Comparison of ENCODE assay signal across 10 cellular contexts in the genomic region with DNA sequence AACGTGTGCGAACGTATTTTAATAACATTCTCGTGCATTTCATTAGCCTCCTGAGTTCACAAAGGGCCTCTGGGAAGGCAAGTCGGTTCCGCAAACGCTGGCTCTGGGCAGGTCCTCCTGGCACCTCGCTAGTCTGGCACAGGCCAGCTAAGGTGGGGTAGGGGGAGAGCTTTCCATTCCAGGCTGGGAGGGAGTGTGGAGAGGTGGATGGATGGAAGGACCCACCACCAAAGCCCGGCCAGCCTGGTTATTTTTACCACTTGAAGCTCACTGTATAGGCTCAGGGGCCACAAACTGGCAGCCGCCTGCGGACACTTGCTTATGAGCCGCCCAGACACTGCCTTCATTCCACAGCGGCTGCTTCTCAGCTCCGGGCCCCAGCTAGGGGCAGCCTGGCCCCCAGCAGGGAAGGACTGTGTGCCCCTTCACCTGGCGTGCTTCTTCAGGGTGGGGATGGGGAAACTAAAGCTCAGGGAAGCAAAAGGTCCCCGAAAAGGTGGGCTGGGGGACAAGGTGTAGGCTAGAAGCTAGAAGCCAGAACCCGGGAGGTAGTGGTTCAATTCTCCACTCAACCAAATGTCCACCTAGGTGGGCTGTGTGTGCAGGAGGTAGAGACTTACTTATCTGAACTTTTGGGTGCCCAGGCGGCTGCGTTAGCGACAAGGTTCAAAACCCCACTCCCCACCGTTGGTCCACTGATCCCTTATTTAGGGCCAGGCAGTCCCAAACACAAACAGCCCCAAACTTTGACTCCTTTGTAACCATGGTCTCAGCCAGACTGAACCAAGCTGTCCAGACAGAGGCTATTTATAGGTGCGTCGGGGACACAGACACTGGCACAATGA. TPM values are rescaled to one million over a fixed set of nuclear protein-coding genes. Genes with fewer than 3 reads are reported as not detected.
DNase-seq lines count a peak whose midpoint lies in the region; ATAC-seq and TF ChIP-seq lines count a peak whose summit lies in the region.
"Had no signal": no experiment of that assay in that cellular context is flagged by ENCODE, and none has a peak within 500 bp of the region (broad histone marks: within the 10 kb centered on the region; RNA-seq: fewer than 3 reads in every experiment).

No MANE protein-coding gene starts in this region.

- no peaks in the 10 kb centered on the region for H3K9me3 Mint-ChIP-seq in activated CD4-positive, alpha-beta T cell treated with anti-CD3 and anti-CD28 coated beads, Interleukin-2, amount 10 ng/mL, durations not matched to agents 24 days and 14 days
- H3K9me3 Mint-ChIP-seq in memory B cell, result no peaks in the 10 kb centered on the region

- intact Hi-C loops in activated CD4-positive, alpha-beta T cell treated with anti-CD3 and anti-CD28 coated beads, Interleukin-2, amount 10 ng/mL, durations not matched to agents 24 days and 14 days (cut with micrococcal nuclease), result no loop called here
- intact Hi-C loops in transverse colon (cut with DNase I; ENCODE audit: low total_unique reads), result no loop called here

- no peak for TF ChIP-seq POLR2A in transverse colon (IDR thresholded peaks at IDR 0.05)

- H3K27ac Mint-ChIP-seq in activated CD4-positive, alpha-beta T cell treated with anti-CD3 and anti-CD28 coated beads, Interleukin-2, amount 10 ng/mL, durations not matched to agents 24 days and 14 days, result peak overlapping the region; percentile 17
- peak overlapping the region; percentile 94 for H3K27ac Mint-ChIP-seq in memory B cell

- peak overlapping the region; percentile 65 to 89 (median 80) for H3K27ac ChIP-seq in transverse colon

- no peak for DNase-seq in activated CD4-positive, alpha-beta T cell treated with anti-CD3 and anti-CD28 coated beads, Interleukin-2, amount 10 ng/mL, durations not matched to agents 24 days and 14 days
- no peak for DNase-seq in activated CD4-positive, alpha-beta T cell treated with anti-CD3 and anti-CD28 coated beads for 1 hour
- DNase-seq in cardiac fibroblast (ENCODE audit: low read depth in 2 of 2) (no peak), memory B cell (ENCODE audit: low spot score in 2 of 2) (no peak), transverse colon (no peak)
- DNase-seq: erythroblast, KBM-7 had no signal

- peak overlapping the region; percentile 75 for H3K4me3 Mint-ChIP-seq in activated CD4-positive, alpha-beta T cell treated with anti-CD3 and anti-CD28 coated beads, Interleukin-2, amount 10 ng/mL, durations not matched to agents 24 days and 14 days
- peak overlapping the region; percentile 99 for H3K4me3 Mint-ChIP-seq in memory B cell

- ATAC-seq in memory B cell (ENCODE audit: low read depth) (no peak), GM19395 (IDR thresholded peaks at IDR 0.05; ENCODE audit: unreplicated experiment) (no peak), GM18867 (IDR thresholded peaks at IDR 0.05; ENCODE audit: unreplicated experiment) (no peak), HG02973 (IDR thresholded peaks at IDR 0.05; ENCODE audit: unreplicated experiment) (no peak)

- no peaks in the 10 kb centered on the region for H3K36me3 ChIP-seq in transverse colon

- in situ Hi-C loops in transverse colon (cut with MboI; ENCODE audit: low pct_ligation_motif_present in 1 of 4, low pct_unique_long_range_greater_than_20kb in 1 of 4, low sequenced_read_pairs in 3 of 4), result no loop called here

- 40 to 62% methylated on average over 1 to 23 of the region's 23 CpGs for WGBS in transverse colon (ENCODE audit: low coverage in 1 of 2), 2 donors

- H3K4me1 ChIP-seq in transverse colon, result peaks cover 6 to 28% (median 17%) of the 10 kb centered on the region in 4 donors

- H3K27me3 ChIP-seq in transverse colon, result no peaks in the 10 kb centered on the region

- H3K27me3 Mint-ChIP-seq in activated CD4-positive, alpha-beta T cell treated with anti-CD3 and anti-CD28 coated beads, Interleukin-2, amount 10 ng/mL, durations not matched to agents 24 days and 14 days, result peaks cover 46% of the 10 kb centered on the region
- H3K27me3 Mint-ChIP-seq in memory B cell, result peaks cover 2% of the 10 kb centered on the region

- no peaks in the 10 kb centered on the region for H3K36me3 Mint-ChIP-seq in activated CD4-positive, alpha-beta T cell treated with anti-CD3 and anti-CD28 coated beads, Interleukin-2, amount 10 ng/mL, durations not matched to agents 24 days and 14 days (ENCODE audit: low read depth)
- H3K36me3 Mint-ChIP-seq in memory B cell, result no peaks in the 10 kb centered on the region

- TF ChIP-seq EP300 in transverse colon (IDR thresholded peaks at IDR 0.05; ENCODE audit: low read depth), result no peak

- H3K9me3 ChIP-seq in transverse colon, result no peaks in the 10 kb centered on the region

- TF ChIP-seq CTCF in cardiac fibroblast (IDR thresholded peaks at IDR 0.05; ENCODE audit: low read depth, low read length), result no peak
- no peak for TF ChIP-seq CTCF in transverse colon (IDR thresholded peaks at IDR 0.05)

- peak overlapping the region; percentile 59 to 72 for H3K4me3 ChIP-seq in cardiac fibroblast (replicated peaks in 1 of 2; ENCODE audit: low read depth in 2 of 2, low read length in 2 of 2)
- peak overlapping the region in 3 of 4 donors; percentile 69 to 82 (median 74) for H3K4me3 ChIP-seq in transverse colon

- H3K4me1 Mint-ChIP-seq in activated CD4-positive, alpha-beta T cell treated with anti-CD3 and anti-CD28 coated beads, Interleukin-2, amount 10 ng/mL, durations not matched to agents 24 days and 14 days, result peaks cover 16% of the 10 kb centered on the region
- H3K4me1 Mint-ChIP-seq in memory B cell, result peaks cover 49% of the 10 kb centered on the region

RNA-seq across cellular contexts. Expression of a gene that starts 1.7 kb away (rescaled TPM):
- total RNA-seq in activated CD4-positive, alpha-beta T cell treated with anti-CD3 and anti-CD28 coated beads, Interleukin-2, amount 10 ng/mL, durations not matched to agents 24 days and 14 days, result 0.66 and 0.82 TPM in 2 replicates
- total RNA-seq in transverse colon, result 10 to 100 TPM in 2 of 4 donors, 1 to 10 TPM in 2; 6.4 to 10.8 (median 8.4) TPM
